ENCODE assay signal across 8 cellular contexts in the genomic region with DNA sequence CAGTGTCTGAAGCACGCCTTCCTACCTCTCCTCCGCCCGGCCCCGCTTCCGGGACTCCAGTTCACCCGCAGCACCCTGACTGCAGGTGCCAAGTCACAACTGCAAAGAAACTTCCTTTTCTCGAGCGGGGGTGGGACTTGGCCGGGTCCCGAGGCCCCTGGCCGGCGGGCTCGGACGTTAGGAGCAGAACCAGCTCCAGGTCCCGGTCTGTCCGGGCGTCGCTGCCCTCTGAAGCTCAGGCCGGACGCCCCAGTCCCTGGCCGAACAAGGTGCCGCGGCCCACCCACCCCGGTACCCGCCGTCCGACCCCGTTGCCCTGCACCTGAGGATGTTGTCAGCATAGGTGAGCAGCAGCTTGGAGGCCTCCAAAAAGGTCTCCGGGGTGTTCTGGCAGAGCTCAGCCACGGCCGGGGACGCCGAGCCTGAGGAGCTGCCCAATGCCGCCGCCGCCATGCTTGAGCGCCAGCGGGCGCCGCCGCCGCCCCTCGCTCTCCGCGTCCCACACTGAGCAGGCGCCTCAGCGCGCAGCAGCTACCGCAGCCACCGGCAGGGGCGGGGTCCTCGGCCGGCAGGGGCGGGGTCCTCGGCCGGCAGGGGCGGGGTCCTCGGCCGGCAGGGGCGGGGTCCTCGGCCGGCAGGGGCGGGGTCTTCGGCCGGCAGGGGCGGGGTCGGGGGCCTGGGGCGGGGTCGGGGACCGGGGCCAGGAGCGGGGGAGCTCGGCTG. TPM values are rescaled to one million over a fixed set of nuclear protein-coding genes. Genes with fewer than 3 reads are reported as not detected.
DNase-seq lines count a peak whose midpoint lies in the region; ATAC-seq and TF ChIP-seq lines count a peak whose summit lies in the region.

A gene with protein sequence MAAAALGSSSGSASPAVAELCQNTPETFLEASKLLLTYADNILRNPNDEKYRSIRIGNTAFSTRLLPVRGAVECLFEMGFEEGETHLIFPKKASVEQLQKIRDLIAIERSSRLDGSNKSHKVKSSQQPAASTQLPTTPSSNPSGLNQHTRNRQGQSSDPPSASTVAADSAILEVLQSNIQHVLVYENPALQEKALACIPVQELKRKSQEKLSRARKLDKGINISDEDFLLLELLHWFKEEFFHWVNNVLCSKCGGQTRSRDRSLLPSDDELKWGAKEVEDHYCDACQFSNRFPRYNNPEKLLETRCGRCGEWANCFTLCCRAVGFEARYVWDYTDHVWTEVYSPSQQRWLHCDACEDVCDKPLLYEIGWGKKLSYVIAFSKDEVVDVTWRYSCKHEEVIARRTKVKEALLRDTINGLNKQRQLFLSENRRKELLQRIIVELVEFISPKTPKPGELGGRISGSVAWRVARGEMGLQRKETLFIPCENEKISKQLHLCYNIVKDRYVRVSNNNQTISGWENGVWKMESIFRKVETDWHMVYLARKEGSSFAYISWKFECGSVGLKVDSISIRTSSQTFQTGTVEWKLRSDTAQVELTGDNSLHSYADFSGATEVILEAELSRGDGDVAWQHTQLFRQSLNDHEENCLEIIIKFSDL (minus strand): TSS at position 506 of the 723 bp plus-strand sequence. CDS start 53 bp downstream, at position 453.

- no peak for TF ChIP-seq CTCF in CD14-positive monocyte (IDR thresholded peaks at IDR 0.05)

- no peaks in the 10 kb centered on the region for H3K27me3 ChIP-seq in endocrine pancreas (ENCODE audit: control insufficient read depth, insufficient read depth, low read length)

- no peaks in the 10 kb centered on the region for H3K36me3 ChIP-seq in endocrine pancreas (ENCODE audit: control insufficient read depth, insufficient read depth, low read length)

- H3K4me1 ChIP-seq in endocrine pancreas (ENCODE audit: control insufficient read depth, insufficient read depth, low read length): peaks cover 3% of the 10 kb centered on the region

- peak; percentile 81 for DNase-seq in CD14-positive monocyte (ENCODE audit: low spot score)
- peak; percentile 83 for DNase-seq in NOMO-1 treated with dmso at 0.1 percent for 144 hours (lab: John Stamatoyannopoulos, UW; ENCODE audit: unreplicated experiment)
- DNase-seq in activated CD8-positive, alpha-beta memory T cell treated with anti-CD3 and anti-CD28 coated beads for 48 hours (ENCODE audit: low read depth in 2 of 3, low spot score in 2 of 3): peak; percentile 54 to 71 (median 66)
- DNase-seq in mesenteric fat pad (ENCODE audit: low spot score): peak; percentile 96
- peak; percentile 58 for DNase-seq in stimulated activated CD8-positive, alpha-beta memory T cell treated with anti-CD3 and anti-CD28 coated beads, Interleukin-15, amount 100 ng/mL, for 1 hour (ENCODE audit: low read depth)

- no peaks in the 10 kb centered on the region for H3K9me3 Mint-ChIP-seq in CD14-positive monocyte

- ATAC-seq in GM19351 (IDR thresholded peaks at IDR 0.05; ENCODE audit: unreplicated experiment) (peak; percentile 63), HG03469 (IDR thresholded peaks at IDR 0.05; ENCODE audit: unreplicated experiment) (peak; percentile 60)

- H3K27ac Mint-ChIP-seq in CD14-positive monocyte: peak within 1 kb of the TSS; percentile 87 to 96 (median 92)

- intact Hi-C loops in CD14-positive monocyte (cut with micrococcal nuclease): loop anchor here (5.0 kb wide), 2 partner anchors 116 to 121 kb away; partner anchors contain the start of gene TOP2B (in 1 of the 2)

- H3K4me1 Mint-ChIP-seq in CD14-positive monocyte: peaks cover 34% of the 10 kb centered on the region

- peak within 1 kb of the TSS; percentile 88 to 92 for H3K4me3 Mint-ChIP-seq in CD14-positive monocyte

- H3K27me3 Mint-ChIP-seq in CD14-positive monocyte (ENCODE audit: low read depth in 3 of 3): no peaks in the 10 kb centered on the region

- H3K4me3 ChIP-seq in endocrine pancreas (ENCODE audit: control insufficient read depth, insufficient read depth, low read length): peak within 1 kb of the TSS; percentile 93

- H3K9ac ChIP-seq in endocrine pancreas (ENCODE audit: control insufficient read depth, insufficient read depth, low read length): peak within 1 kb of the TSS; percentile 85

- no peaks in the 10 kb centered on the region for H3K9me3 ChIP-seq in endocrine pancreas (ENCODE audit: control insufficient read depth, low read length)

- H3K36me3 Mint-ChIP-seq in CD14-positive monocyte: peaks cover 6 to 9% of the 10 kb centered on the region in 2 donors

RNA-seq across cellular contexts. Expression of the gene that starts here (rescaled TPM):
- 10 to 100 TPM; 29.6 to 33.4 TPM for polyA plus RNA-seq in CD14-positive monocyte
- total RNA-seq in mesenteric fat pad: 35.2 TPM

Comparison
In these comparisons a context has a peak if more than half of its experiments do, and no peak if none do; other contexts are left out.
1. Peak in every context shown above with its lines: DNase-seq, ATAC-seq and H3K4me3 ChIP-seq.